In the genomic region with DNA sequence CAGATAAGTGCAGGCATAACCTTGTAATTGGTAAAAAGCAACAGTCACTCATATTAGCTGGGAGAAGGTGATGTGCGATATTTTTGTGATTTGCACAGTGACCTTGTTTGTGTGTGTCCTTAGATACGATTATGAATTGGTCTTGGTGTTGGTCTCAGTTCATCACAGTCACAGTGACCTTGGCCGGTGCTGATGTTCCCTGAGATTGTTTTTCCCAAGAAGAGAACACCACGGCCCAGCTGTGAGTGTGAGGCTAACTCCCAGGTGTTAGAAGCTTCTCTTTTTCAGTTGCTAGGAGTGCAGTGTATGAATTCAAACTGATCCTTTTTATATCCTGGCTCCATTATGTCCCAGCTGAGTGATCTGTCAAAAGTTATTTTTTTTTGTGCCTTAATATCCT, we compare ENCODE assay signal across 10 cellular contexts. TPM values are rescaled to one million over a fixed set of nuclear protein-coding genes. Genes with fewer than 3 reads are reported as not detected.
"Had no signal": no experiment of that assay in that cellular context is flagged by ENCODE, and none has a peak within 500 bp of the region (broad histone marks: within the 10 kb centered on the region; RNA-seq: fewer than 3 reads in every experiment).

No MANE protein-coding gene starts in this region.

- H3K27ac ChIP-seq: KMS-11 had no signal

- H3K4me3 ChIP-seq: GM23338 had no signal

- FAIRE-seq: H1, H54, HTR-8/SVneo had no signal

- DNase-seq: H9, HCEC 1CT, KBM-7 had no signal

- H3K4me2 ChIP-seq: GM23338, KMS-11 had no signal

- H2AFZ ChIP-seq: GM23338 had no signal

- H3K9ac ChIP-seq: KMS-11 had no signal

- ATAC-seq: GM23338 had no signal

RNA-seq across cellular contexts. Expression of a gene that starts 46.2 kb away (rescaled TPM):
- total RNA-seq: HT-29 had no signal
- polyA plus RNA-seq: IgD-negative memory B cell had no signal
